ENCODE assay signal across 8 cellular contexts in genomic region chr14:105092124-105092911, GRCh38. TPM values are rescaled to one million over a fixed set of nuclear protein-coding genes. Genes with fewer than 3 reads are reported as not detected.
A peak's percentile ranks its signal among the peaks of the same experiment; 100 is the strongest.
DNase-seq lines count a peak whose midpoint lies in the region; ATAC-seq, FAIRE-seq and TF ChIP-seq lines count a peak whose summit lies in the region.

No MANE protein-coding gene starts in this region.

- DNase-seq in AG04450 (ENCODE audit: low read depth, low spot score) (no peak), GM12878 (ENCODE audit: low read depth, low spot score) (no peak), left lung (peak; percentile 41 to 81), tibial artery (peak in 1 of 2 donors; percentile 68), dermis blood vessel endothelial cell (no peak), DMS79 (lab: John Stamatoyannopoulos, UW) (no peak)

- no peak for TF ChIP-seq EP300 in GM12878 (IDR thresholded peaks at IDR 0.05; ENCODE audit: borderline replicate concordance in 1 of 2, control insufficient read depth in 1 of 2, low read depth in 2 of 2, low read length in 2 of 2)

- H3K9ac ChIP-seq in HUES6 (ENCODE audit: low read length) (peak overlapping the region; percentile 50), GM12878 (ENCODE audit: control insufficient read depth, insufficient read depth, low read length) (no peak overlapping the region)

- CTCF ChIA-PET in AG04450 (lab: Charles Lee) (interaction anchor here (1.0 kb wide), 1 partner anchor 266 kb away, joined by 4 read pairs; no protein-coding TSS in a partner anchor), GM12878 (lab: Yijun Ruan, JAX) (interaction anchor here (1.2 kb wide), 1 partner anchor 73 kb away, joined by 3 read pairs; no protein-coding TSS in a partner anchor)

- H3K4me1 ChIP-seq in HUES6 (ENCODE audit: control insufficient read depth, insufficient read depth, low read length) (peaks cover 40% of the 10 kb centered on the region), GM12878 (ENCODE audit: control insufficient read depth, insufficient read depth, low read length) (peaks cover 14% of the 10 kb centered on the region), left lung (peaks cover 36 to 65% of the 10 kb centered on the region in 2 donors), tibial artery (peaks cover 15 to 74% (median 60%) of the 10 kb centered on the region in 4 donors)

- RAD21 ChIA-PET in GM12878 (lab: Charles Lee; ENCODE audit: unreplicated experiment), result interaction anchor here (1.0 kb wide), 1 partner anchor 190 kb away, joined by 3 read pairs; no protein-coding TSS in a partner anchor

- 62% methylated on average over 25 of the region's 25 CpGs for WGBS in GM12878 (ENCODE audit: insufficient coverage, insufficient replicate concordance, low lambda C conversion rate, missing lambda C conversion rate)

- TF ChIP-seq RAD21 in GM12878 (IDR thresholded peaks at IDR 0.05; ENCODE audit: insufficient read depth, low read depth, low read length), result no peak

- POLR2A ChIA-PET in AG04450 (lab: Yijun Ruan, JAX) (interaction anchor here (0.6 to 0.7 kb wide), 2 partner anchors 51 to 72 kb away, joined by 3 read pairs; no protein-coding TSS in a partner anchor), GM12878 (lab: Charles Lee) (no interaction called here)

- H4K20me1 ChIP-seq in GM12878 (ENCODE audit: control insufficient read depth, insufficient read depth), result no peaks in the 10 kb centered on the region

- no peaks in the 10 kb centered on the region for H3K79me2 ChIP-seq in GM12878 (ENCODE audit: control insufficient read depth, insufficient read depth, low read length)

- no peak for ATAC-seq in GM12878
- peak; percentile 2 for ATAC-seq in left lung
- ATAC-seq in HG03354 (IDR thresholded peaks at IDR 0.05; ENCODE audit: poor library complexity, severe bottlenecking, unreplicated experiment), result no peak

- H3K36me3 ChIP-seq in HUES6 (ENCODE audit: control insufficient read depth, insufficient read depth, low read length), result no peaks in the 10 kb centered on the region
- H3K36me3 ChIP-seq in GM12878 (ENCODE audit: control insufficient read depth in 2 of 2, insufficient read depth in 2 of 2, low read length in 1 of 2), result no peaks in the 10 kb centered on the region
- no peaks in the 10 kb centered on the region for H3K36me3 ChIP-seq in left lung
- no peaks in the 10 kb centered on the region for H3K36me3 ChIP-seq in tibial artery

- H3K27me3 ChIP-seq in AG04450 (ENCODE audit: control insufficient read depth, insufficient read depth, low read length) (no peaks in the 10 kb centered on the region), HUES6 (ENCODE audit: control insufficient read depth, insufficient read depth, low read length) (peaks cover 42% of the 10 kb centered on the region), GM12878 (replicated peaks in 1 of 2; ENCODE audit: control insufficient read depth in 2 of 2, insufficient read depth in 2 of 2, low read length in 1 of 2) (no peaks in the 10 kb centered on the region), left lung (peaks cover 0 to 61% of the 10 kb centered on the region in 2 donors), tibial artery (no peaks in the 10 kb centered on the region)

- TF ChIP-seq CTCF in AG04450 (IDR thresholded peaks at IDR 0.05; ENCODE audit: low read depth, low read length) (no peak), GM12878 (IDR thresholded peaks at IDR 0.05 in 2 of 3, conservative IDR thresholded peaks at IDR 0.05 in 1 of 3; ENCODE audit: control insufficient read depth in 2 of 3, extremely low read depth in 1 of 3, insufficient read depth in 1 of 3, low read depth in 3 of 3, low read length in 3 of 3) (no peak), left lung (IDR thresholded peaks at IDR 0.05) (no peak), tibial artery (IDR thresholded peaks at IDR 0.05) (no peak)

- intact Hi-C loops in GM12878 (cut with micrococcal nuclease; ENCODE audit: unreplicated experiment) (loop anchor here (2.0 to 10.0 kb wide), 3 partner anchors 72 to 190 kb away; partner anchors contain the start of gene JAG2), left lung (cut with DNase I) (loop anchor here in 1 of 2 donors (10.0 kb wide), 1 partner anchor 262 kb away; no protein-coding TSS in a partner anchor), tibial artery (cut with DNase I; ENCODE audit: low total_unique reads) (loop anchor here (5.0 to 10.0 kb wide), 2 partner anchors 72 to 110 kb away; partner anchors contain the start of gene JAG2)

- no peak for FAIRE-seq in GM12878 (lab: Jason Lieb, UNC)

- H3K27ac ChIP-seq in AG04450 (ENCODE audit: low read depth, low read length), result peak overlapping the region; percentile 52
- H3K27ac ChIP-seq in HUES6 (ENCODE audit: low read depth, low read length), result no peak overlapping the region
- no peak overlapping the region for H3K27ac ChIP-seq in GM12878 (ENCODE audit: control insufficient read depth, insufficient read depth)
- peak overlapping the region; percentile 79 to 84 for H3K27ac ChIP-seq in left lung
- H3K27ac ChIP-seq in tibial artery, result peak overlapping the region; percentile 87 to 98

- H3K9me3 ChIP-seq in AG04450 (ENCODE audit: control insufficient read depth, insufficient read depth, low read length) (no peaks in the 10 kb centered on the region; the same call in 1 of the 2 replicates), HUES6 (ENCODE audit: control insufficient read depth, insufficient read depth, low read depth, low read length) (no peaks in the 10 kb centered on the region), GM12878 (replicated peaks; ENCODE audit: control insufficient read depth, insufficient read depth, low read length) (no peaks in the 10 kb centered on the region), left lung (no peaks in the 10 kb centered on the region), tibial artery (no peaks in the 10 kb centered on the region)

- H3K4me2 ChIP-seq in GM12878 (ENCODE audit: control insufficient read depth, insufficient read depth), result peak overlapping the region; percentile 85

- SMC1A ChIA-PET in GM12878 (lab: Charles Lee; ENCODE audit: uncharacterized antibody, unreplicated experiment), result no interaction called here

- in situ Hi-C loops in GM12878 (cut with MboI), result no loop called here

- TF ChIP-seq POLR2A in GM12878 (IDR thresholded peaks at IDR 0.05; ENCODE audit: low read depth, low read length), result no peak

- H3K4me3 ChIP-seq in AG04450 (ENCODE audit: low read depth, low read length) (peak overlapping the region; percentile 74), HUES6 (ENCODE audit: low read depth, low read length) (peak overlapping the region; percentile 59), GM12878 (peak overlapping the region; percentile 63), left lung (peak overlapping the region; percentile 50 to 62), tibial artery (peak overlapping the region; percentile 77 to 82)

- no peak overlapping the region; the same call in 1 of the 2 replicates for H2AFZ ChIP-seq in GM12878 (ENCODE audit: control insufficient read depth, low read depth, low read length)

- BruUV-seq in GM12878 (replicated peaks; lab: Mats Ljungman, UMichigan), result TSS peak; percentile 63

TF ChIP-seq in GM12878, 131 proteins besides CTCF, POLR2A, EP300 and RAD21:
- no peak for TF ChIP-seq CBFB (IDR thresholded peaks at IDR 0.05; ENCODE audit: low read depth)
- no peak for TF ChIP-seq RFX5 (IDR thresholded peaks at IDR 0.05; ENCODE audit: low read depth, low read length)
- TF ChIP-seq YBX1 (IDR thresholded peaks at IDR 0.05), result no peak

RNA-seq across cellular contexts. Expression of gene GPR132, which starts 27.1 kb away (rescaled TPM):
- 0.07 and 0.14 TPM in 2 replicates for polyA plus RNA-seq in AG04450 (2011; rRNA removed)
- not detected in 2 replicates for polyA minus RNA-seq in AG04450 (2011; rRNA and poly(A)+ RNA removed)
- 118 and 130 TPM in 2 replicates for total RNA-seq in GM12878 (2013; cell fraction: nucleolus; rRNA removed)
- 45.8 and 49.3 TPM in 2 replicates for total RNA-seq in GM12878 (2014; rRNA removed)
- total RNA-seq in GM12878 (2014; rRNA removed; fragmentation: Illumina TruSeq; extraction: Trizol), result 20.3 and 21.0 TPM in 2 replicates
- 39.6 and 40.3 TPM in 2 replicates for total RNA-seq in GM12878 (2021)
- 9.9 TPM for polyA plus RNA-seq in GM12878 (2011; ENCODE audit: low read depth)
- polyA plus RNA-seq in GM12878 (2011; rRNA removed), result 10.2 and 14.9 TPM in 2 replicates
- polyA plus RNA-seq in GM12878 (2011; cell fraction: cytosol; rRNA removed), result 23.7 and 36.1 TPM in 2 replicates
- 47.6 and 57.0 TPM in 2 replicates for polyA plus RNA-seq in GM12878 (2011; cell fraction: nucleus; rRNA removed)
- 22.6 and 24.5 TPM in 2 replicates for polyA plus RNA-seq in GM12878 (2012)
- polyA plus RNA-seq in GM12878 (2014; fragmentation: Illumina TruSeq; extraction: Trizol), result 4.9 and 14.5 TPM in 2 replicates
- polyA plus RNA-seq in GM12878 (2014; fragmentation: Nextera tagmentation; extraction: Ambion mirVana), result 1 to 10 TPM; 1.9 to 2.2 TPM
- polyA plus RNA-seq in GM12878 (2014; rRNA removed), result 30.0 and 30.7 TPM in 2 replicates
- polyA plus RNA-seq in GM12878 (2016; fragmentation: Nextera tagmentation; extraction: Ambion mirVana), result 10 to 100 TPM; 19.8 to 21.7 TPM
- 38.5 and 63.1 TPM in 2 replicates for polyA minus RNA-seq in GM12878 (2011; rRNA and poly(A)+ RNA removed)
- 15.9 and 17.0 TPM in 2 replicates for polyA minus RNA-seq in GM12878 (2011; cell fraction: cytosol; rRNA and poly(A)+ RNA removed)
- polyA minus RNA-seq in GM12878 (2011; cell fraction: nucleus; rRNA and poly(A)+ RNA removed), result 15.6 and 33.9 TPM in 2 replicates
- 10 to 100 TPM in 1 of 2 donors, 1 to 10 TPM in 1; 1.9 to 10.4 TPM for total RNA-seq in left lung
- 0.09 and 0.85 TPM in 2 replicates for total RNA-seq in dermis blood vessel endothelial cell

Comparison
In these comparisons a context has a peak if more than half of its experiments do, and no peak if none do; other contexts are left out.
1. DNase-seq: peak in left lung (2 of 2); none in AG04450 (single experiment), GM12878 (single experiment), dermis blood vessel endothelial cell (single experiment) and DMS79 (single experiment).
2. H3K27ac ChIP-seq: peak in AG04450 (single experiment), left lung (2 of 2) and tibial artery (2 of 2); none in HUES6 (single experiment) and GM12878 (single experiment).
3. Peak in every context shown above with its lines, with median percentiles within 50 percentile points of each other: H3K4me3 ChIP-seq.